8 cellular contexts compared by ENCODE assay signal in genomic region chr7:74401137-74401859, GRCh38. TPM values are rescaled to one million over a fixed set of nuclear protein-coding genes. Genes with fewer than 3 reads are reported as not detected.
DNase-seq lines count a peak whose midpoint lies in the region; ATAC-seq, FAIRE-seq and TF ChIP-seq lines count a peak whose summit lies in the region.

No MANE protein-coding gene starts in this region.

- H3K4me3 Mint-ChIP-seq in memory B cell, result no peak overlapping the region

- ATAC-seq in memory B cell (ENCODE audit: low read depth), result peak; percentile 78
- no peak for ATAC-seq in GM19351 (IDR thresholded peaks at IDR 0.05; ENCODE audit: unreplicated experiment)

- H3K27me3 Mint-ChIP-seq in memory B cell, result no peaks in the 10 kb centered on the region

- H3K36me3 Mint-ChIP-seq in memory B cell, result peaks cover 8% of the 10 kb centered on the region

- peak; percentile 77 for DNase-seq in ACHN
- peak; percentile 76 for DNase-seq in GM12892 (ENCODE audit: insufficient read length)
- peak; percentile 67 for DNase-seq in NCI-H2227 treated with DMSO at 0.1 percent for 48 hours (lab: John Stamatoyannopoulos, UW)
- DNase-seq in activated CD4-positive, alpha-beta T cell treated with anti-CD3 and anti-CD28 coated beads, Interleukin-2, amount 50 U/mL, for 24 hours (ENCODE audit: low read depth in 1 of 2, low spot score in 1 of 2), result peak; percentile 52 to 63
- DNase-seq in dermis microvascular lymphatic vessel endothelial cell (ENCODE audit: low read depth in 2 of 2), result peak; percentile 23 to 58
- DNase-seq in memory B cell (ENCODE audit: low spot score in 2 of 2), result peak; percentile 79 to 88
- DNase-seq in stimulated activated CD8-positive, alpha-beta memory T cell treated with anti-CD3 and anti-CD28 coated beads, Interleukin-15, amount 100 ng/mL, for 48 hours (ENCODE audit: low read depth in 2 of 2), result peak; percentile 35 to 39

- peak; percentile 53 for FAIRE-seq in GM12892 (lab: Jason Lieb, UNC)

- in situ Hi-C loops in ACHN (cut with HindIII; ENCODE audit: low pct_ligation_motif_present, low pct_unique_long_range_greater_than_20kb, low sequenced_read_pairs), result loop anchor here (25.0 kb wide), 1 partner anchor 161 kb away; no protein-coding TSS in a partner anchor

- TF ChIP-seq POLR2A in GM12892 (IDR thresholded peaks at IDR 0.05; ENCODE audit: low read depth, low read length), result no peak

- no peaks in the 10 kb centered on the region for H3K9me3 Mint-ChIP-seq in memory B cell

- no peaks in the 10 kb centered on the region for H3K4me1 Mint-ChIP-seq in memory B cell

- H3K27ac Mint-ChIP-seq in memory B cell, result no peak overlapping the region

RNA-seq across cellular contexts. Expression of gene GTF2IRD1, which starts 52.4 kb away (rescaled TPM):
- 7.6 TPM for polyA plus RNA-seq in GM12892 (2012; ENCODE audit: missing spikeins)
- 4.1 and 6.8 TPM in 2 replicates for total RNA-seq in dermis microvascular lymphatic vessel endothelial cell
